In the genomic region with DNA sequence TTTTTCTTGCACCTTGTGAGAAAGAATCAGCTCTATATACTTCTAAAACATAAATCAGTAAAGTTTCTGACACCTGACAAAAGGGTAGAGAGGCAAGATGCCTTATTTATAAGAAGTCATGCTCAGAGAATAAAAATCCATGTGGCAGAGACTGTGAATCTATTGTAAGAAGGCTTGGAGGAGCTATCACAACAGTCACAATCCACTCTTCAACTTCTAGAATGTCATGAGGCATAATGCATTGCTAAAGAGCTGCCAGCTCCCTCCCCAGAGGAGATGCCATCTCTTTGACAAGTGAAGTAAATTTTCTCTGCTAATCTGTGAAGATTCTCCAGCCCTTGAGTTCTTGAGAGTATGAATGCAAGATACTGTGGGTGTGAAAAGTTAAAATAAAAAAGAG, we compare ENCODE assay signal across 1 cellular context.
TF ChIP-seq lines count a peak whose summit lies in the region.

No MANE protein-coding gene starts in this region.

TF ChIP-seq in SK-N-SH treated with all-trans-retinoic acid at 6 μM for 48 hours, 23 proteins besides CTCF, POLR2A, EP300 and RAD21 (continued from another document):
- TF ChIP-seq, protein P1, sequence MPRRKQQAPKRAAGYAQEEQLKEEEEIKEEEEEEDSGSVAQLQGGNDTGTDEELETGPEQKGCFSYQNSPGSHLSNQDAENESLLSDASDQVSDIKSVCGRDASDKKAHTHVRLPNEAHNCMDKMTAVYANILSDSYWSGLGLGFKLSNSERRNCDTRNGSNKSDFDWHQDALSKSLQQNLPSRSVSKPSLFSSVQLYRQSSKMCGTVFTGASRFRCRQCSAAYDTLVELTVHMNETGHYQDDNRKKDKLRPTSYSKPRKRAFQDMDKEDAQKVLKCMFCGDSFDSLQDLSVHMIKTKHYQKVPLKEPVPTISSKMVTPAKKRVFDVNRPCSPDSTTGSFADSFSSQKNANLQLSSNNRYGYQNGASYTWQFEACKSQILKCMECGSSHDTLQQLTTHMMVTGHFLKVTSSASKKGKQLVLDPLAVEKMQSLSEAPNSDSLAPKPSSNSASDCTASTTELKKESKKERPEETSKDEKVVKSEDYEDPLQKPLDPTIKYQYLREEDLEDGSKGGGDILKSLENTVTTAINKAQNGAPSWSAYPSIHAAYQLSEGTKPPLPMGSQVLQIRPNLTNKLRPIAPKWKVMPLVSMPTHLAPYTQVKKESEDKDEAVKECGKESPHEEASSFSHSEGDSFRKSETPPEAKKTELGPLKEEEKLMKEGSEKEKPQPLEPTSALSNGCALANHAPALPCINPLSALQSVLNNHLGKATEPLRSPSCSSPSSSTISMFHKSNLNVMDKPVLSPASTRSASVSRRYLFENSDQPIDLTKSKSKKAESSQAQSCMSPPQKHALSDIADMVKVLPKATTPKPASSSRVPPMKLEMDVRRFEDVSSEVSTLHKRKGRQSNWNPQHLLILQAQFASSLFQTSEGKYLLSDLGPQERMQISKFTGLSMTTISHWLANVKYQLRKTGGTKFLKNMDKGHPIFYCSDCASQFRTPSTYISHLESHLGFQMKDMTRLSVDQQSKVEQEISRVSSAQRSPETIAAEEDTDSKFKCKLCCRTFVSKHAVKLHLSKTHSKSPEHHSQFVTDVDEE (CRISPR knock-in tag; IDR thresholded peaks at IDR 0.05) = no peak
- TF ChIP-seq ZNF70 (CRISPR knock-in tag; IDR thresholded peaks at IDR 0.05) = no peak
- no peak for TF ChIP-seq RARB (CRISPR knock-in tag; IDR thresholded peaks at IDR 0.05)
- TF ChIP-seq TCF4 (CRISPR knock-in tag; IDR thresholded peaks at IDR 0.05; ENCODE audit: borderline replicate concordance) = no peak
- no peak for TF ChIP-seq BACH2 (CRISPR knock-in tag; IDR thresholded peaks at IDR 0.05; ENCODE audit: borderline replicate concordance)
- no peak for TF ChIP-seq ZNF565 (CRISPR knock-in tag; conservative IDR thresholded peaks at IDR 0.05; ENCODE audit: low read depth)
- TF ChIP-seq TOX (CRISPR knock-in tag; IDR thresholded peaks at IDR 0.05; ENCODE audit: borderline replicate concordance) = no peak
TF ChIP-seq in SK-N-SH treated with all-trans-retinoic acid at 6 μM for 48 hours: peak in this region for 0.
